Comparison of ENCODE assay signal across 8 cellular contexts in genomic region chr6:27902335-27903314, GRCh38. TPM values are rescaled to one million over a fixed set of nuclear protein-coding genes. Genes with fewer than 3 reads are reported as not detected.
DNase-seq lines count a peak whose midpoint lies in the region; ATAC-seq, FAIRE-seq and TF ChIP-seq lines count a peak whose summit lies in the region.

No MANE protein-coding gene starts in this region.

- H3K9ac ChIP-seq in keratinocyte (ENCODE audit: control insufficient read depth, extremely low read depth, insufficient read depth, low read length) = peak overlapping the region; percentile 76

- peak; percentile 5 for FAIRE-seq in keratinocyte (lab: Jason Lieb, UNC)

- peak overlapping the region; percentile 34 for H3K27ac ChIP-seq in keratinocyte (ENCODE audit: control insufficient read depth, insufficient read depth, low read length)

- H3K4me3 ChIP-seq in keratinocyte (ENCODE audit: control insufficient read depth in 2 of 3, extremely low read depth in 1 of 3, insufficient read depth in 2 of 3, low read depth in 1 of 3, low read length in 3 of 3) = peak overlapping the region; percentile 42 to 83 (median 69)

- H2AFZ ChIP-seq in keratinocyte (ENCODE audit: control insufficient read depth, low read length) = peak overlapping the region; percentile 89

- no peaks in the 10 kb centered on the region for H3K9me3 ChIP-seq in keratinocyte (ENCODE audit: control insufficient read depth, low read depth, low read length)

- peaks cover under 1% of the 10 kb centered on the region for H3K4me1 ChIP-seq in keratinocyte (ENCODE audit: control insufficient read depth, extremely low read depth, insufficient read depth, low read length)

- H3K79me2 ChIP-seq in keratinocyte (ENCODE audit: control insufficient read depth, insufficient read depth, low read length) = no peaks in the 10 kb centered on the region

- peak; percentile 49 for ATAC-seq in GM18517 (IDR thresholded peaks at IDR 0.05; ENCODE audit: unreplicated experiment)
- ATAC-seq in HG03064 (IDR thresholded peaks at IDR 0.05; ENCODE audit: low read depth, unreplicated experiment) = peak; percentile 63

- H3K36me3 ChIP-seq in keratinocyte (ENCODE audit: control insufficient read depth in 2 of 2, extremely low read depth in 1 of 2, insufficient read depth in 2 of 2, low read length in 2 of 2) = no peaks in the 10 kb centered on the region

- DNase-seq in 8988T (peak; percentile 34), NCI-H2171 treated with DMSO at 0.1 percent for 48 hours (lab: John Stamatoyannopoulos, UW) (peak; percentile 85), keratinocyte (ENCODE audit: low read depth, low spot score) (no peak)
- DNase-seq in activated CD4-positive, CD25-positive, alpha-beta regulatory T cell treated with anti-CD3 and anti-CD28 coated beads, Interleukin-2, amount 50 U/mL, for 16 hours (ENCODE audit: low read depth, low spot score) = peak; percentile 87
- DNase-seq in central memory CD4-positive, alpha-beta T cell = peak; percentile 87
- peak; percentile 77 to 83 for DNase-seq in stimulated activated CD4-positive, alpha-beta T cell treated with anti-CD3 and anti-CD28 coated beads, Interleukin-15, amount 100 ng/mL, for 1 hour (ENCODE audit: low read depth in 1 of 2, low spot score in 1 of 2)

- dilution Hi-C loops in keratinocyte (cut with MboI; ENCODE audit: extremely low pct_ligation_motif_present, low sequenced_read_pairs) = no loop called here

- peak overlapping the region; percentile 68 for H3K4me2 ChIP-seq in keratinocyte (ENCODE audit: control insufficient read depth, extremely low read depth, insufficient read depth, low read depth, low read length)

- no peaks in the 10 kb centered on the region for H3K27me3 ChIP-seq in keratinocyte (ENCODE audit: control insufficient read depth, extremely low read depth, insufficient read depth, low read length)

- H3K9me1 ChIP-seq in keratinocyte (ENCODE audit: control insufficient read depth, extremely low read depth, insufficient read depth, low read length) = no peaks in the 10 kb centered on the region

- TF ChIP-seq CTCF in keratinocyte (optimal IDR thresholded peaks at IDR 0.05 in 1 of 3, IDR thresholded peaks at IDR 0.05 in 1 of 3, conservative IDR thresholded peaks at IDR 0.05 in 1 of 3; ENCODE audit: extremely low read depth in 1 of 3, insufficient read depth in 2 of 3, low read length in 3 of 3) = no peak

- no peaks in the 10 kb centered on the region for H4K20me1 ChIP-seq in keratinocyte (ENCODE audit: control insufficient read depth, extremely low read depth, insufficient read depth, low read length)

RNA-seq across cellular contexts. Expression of gene OR2B2, which starts 9.6 kb away (rescaled TPM):
- not detected in 3 replicates for polyA plus RNA-seq in keratinocyte
- polyA plus RNA-seq in keratinocyte (2011; ENCODE audit: low read depth) = not detected
- not detected in 2 replicates for polyA plus RNA-seq in keratinocyte (2011; cell fraction: cytosol; rRNA removed)
- not detected in 2 replicates for polyA plus RNA-seq in keratinocyte (2011; cell fraction: nucleus; rRNA removed)
- polyA plus RNA-seq in keratinocyte (2012; ENCODE audit: low replicate concordance) = not detected in 2 replicates
- not detected in 3 replicates for polyA minus RNA-seq in keratinocyte
- polyA minus RNA-seq in keratinocyte (2011; cell fraction: cytosol; rRNA and poly(A)+ RNA removed) = not detected
- polyA minus RNA-seq in keratinocyte (2011; cell fraction: nucleus; rRNA and poly(A)+ RNA removed) = not detected in 2 replicates

RNA-seq across cellular contexts. Expression of gene OR2B6, which starts 54.4 kb away (rescaled TPM):
- polyA plus RNA-seq in keratinocyte = not detected in 3 replicates
- not detected for polyA plus RNA-seq in keratinocyte (2011; ENCODE audit: low read depth)
- polyA plus RNA-seq in keratinocyte (2011; cell fraction: cytosol; rRNA removed) = not detected in 2 replicates
- 0.16 and 0.18 TPM in 2 replicates for polyA plus RNA-seq in keratinocyte (2011; cell fraction: nucleus; rRNA removed)
- not detected in 2 replicates for polyA plus RNA-seq in keratinocyte (2012; ENCODE audit: low replicate concordance)
- not detected in 3 replicates for polyA minus RNA-seq in keratinocyte
- polyA minus RNA-seq in keratinocyte (2011; cell fraction: cytosol; rRNA and poly(A)+ RNA removed) = not detected
- not detected in 2 replicates for polyA minus RNA-seq in keratinocyte (2011; cell fraction: nucleus; rRNA and poly(A)+ RNA removed)
